In the genomic region with DNA sequence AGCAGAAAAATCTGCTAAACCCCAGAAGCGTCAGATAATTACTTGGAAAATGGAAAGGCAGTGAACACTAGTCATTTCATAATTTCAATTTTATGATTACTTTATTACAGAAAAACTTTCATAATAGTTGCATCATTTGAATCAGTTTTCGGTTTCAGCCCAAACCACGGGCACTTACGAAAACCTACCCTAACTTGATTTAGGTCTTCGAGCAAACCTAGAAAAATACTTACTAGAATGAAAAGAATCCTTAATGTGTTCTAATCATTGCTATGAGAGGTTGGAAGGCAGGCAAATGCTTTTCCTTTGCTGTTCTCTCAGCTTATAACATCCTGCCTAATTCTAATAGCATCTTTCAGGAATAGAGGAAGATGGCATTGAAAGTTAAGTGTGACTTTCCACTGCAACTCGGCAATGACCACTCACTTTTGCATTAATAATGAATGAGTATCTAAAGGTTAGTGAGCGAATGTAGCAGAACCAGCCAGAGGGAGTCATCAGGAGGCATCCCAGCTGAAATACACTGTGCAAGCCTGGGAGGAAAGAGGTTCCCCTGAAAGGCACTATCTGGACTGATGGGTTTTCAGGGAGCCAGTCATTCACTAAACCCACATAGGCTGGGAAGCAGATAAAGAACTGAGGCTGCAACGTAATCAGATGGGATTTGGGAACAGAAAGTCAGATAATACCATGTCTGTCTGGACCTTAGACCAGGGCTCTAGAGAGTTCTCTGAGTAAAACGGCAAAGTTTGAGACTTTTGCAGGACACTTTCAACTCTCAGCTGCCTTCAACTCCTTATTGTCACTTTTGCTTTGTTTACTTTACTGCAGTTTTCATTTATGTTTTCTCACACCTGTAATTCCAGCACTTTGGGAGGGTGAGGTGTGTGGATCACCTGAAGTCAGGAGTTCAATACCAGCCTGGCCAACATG, we compare ENCODE assay signal across 16 cellular contexts.
DNase-seq lines count a peak whose midpoint lies in the region; ATAC-seq, FAIRE-seq and TF ChIP-seq lines count a peak whose summit lies in the region.
"Had no signal": no experiment of that assay in that cellular context is flagged by ENCODE, and none has a peak within 500 bp of the region (broad histone marks: within the 10 kb centered on the region; RNA-seq: fewer than 3 reads in every experiment).

No MANE protein-coding gene starts in this region.

- WGBS in GM23248 (ENCODE audit: low coverage in 1 of 2, low lambda C conversion rate in 2 of 2, missing lambda C conversion rate in 2 of 2), 2 experiments: 79 to 87% methylated on average over 9 of the region's 9 CpGs

- ATAC-seq in activated T-cell treated with anti-CD3 and anti-CD28 coated beads, Interleukin-2, amount 50 U/mL, for 4 hours: peak; percentile 63 to 64
- ATAC-seq in stimulated activated naive CD8-positive, alpha-beta T cell treated with anti-CD3 and anti-CD28 coated beads, Interleukin-15, Interleukin-2, amounts not matched to agents 100 U/mL and 50 U/mL, for 24 hours: peak; percentile 36
- ATAC-seq: lower lobe of right lung, PC-3 had no signal

- H3K9me3 ChIP-seq in Karpas-422 (ENCODE audit: low read length) (no peaks in the 10 kb centered on the region), GM23248 (ENCODE audit: low read depth) (no peaks in the 10 kb centered on the region)
- H3K9me3 ChIP-seq: MG63 had no signal

- H3K9me2 ChIP-seq in Karpas-422 (replicated peaks; ENCODE audit: insufficient read depth, low read length): no peaks in the 10 kb centered on the region
- no peaks in the 10 kb centered on the region for H3K9me2 ChIP-seq in GM23248 (ENCODE audit: insufficient read depth)

- TF ChIP-seq CTCF in D721Med (IDR thresholded peaks at IDR 0.05; ENCODE audit: insufficient read depth, missing control alignments): no peak

- DNase-seq in activated T-cell treated with anti-CD3 and anti-CD28 coated beads, Interleukin-2, amount 50 U/mL, for 4 hours: no peak
- no peak for DNase-seq in activated T-cell treated with anti-CD3 and anti-CD28 coated beads, Interleukin-2, amount 50 U/mL, for 48 hours
- DNase-seq in Karpas-422 (no peak), D721Med (ENCODE audit: insufficient read length, low spot score) (no peak), GM23248 (no peak), T-helper 9 cell (no peak)
- no peak for DNase-seq in stimulated activated naive CD8-positive, alpha-beta T cell treated with anti-CD3 and anti-CD28 coated beads, Interleukin-15, Interleukin-2, amounts not matched to agents 100 U/mL and 50 U/mL, for 24 hours
- DNase-seq: anterior cingulate cortex, DND-41, H7, lower lobe of right lung, MG63, PC-3 had no signal

- H3K27me3 ChIP-seq in Karpas-422 (ENCODE audit: low read length): no peaks in the 10 kb centered on the region
- no peaks in the 10 kb centered on the region for H3K27me3 ChIP-seq in GM23248 (replicated peaks; ENCODE audit: insufficient read depth)
- H3K27me3 ChIP-seq: MG63 had no signal

- peak overlapping the region; percentile 76 for H3K27ac Mint-ChIP-seq in activated naive CD4-positive, alpha-beta T cell treated with anti-CD3 and anti-CD28 coated beads, Interleukin-2, amount 50 U/mL, for 24 hours
- H3K27ac Mint-ChIP-seq: type B pancreatic cell had no signal

- H4K20me1 ChIP-seq in Karpas-422 (ENCODE audit: insufficient read depth, low read depth, low read length): no peaks in the 10 kb centered on the region
- H4K20me1 ChIP-seq in GM23248 (ENCODE audit: insufficient read depth): no peaks in the 10 kb centered on the region

- H3K4me2 ChIP-seq in Karpas-422 (ENCODE audit: low read depth, low read length, poor library complexity, severe bottlenecking): peak overlapping the region; percentile 7
- H3K4me2 ChIP-seq in GM23248 (ENCODE audit: unreplicated experiment): no peak overlapping the region

- H3K36me3 ChIP-seq in Karpas-422 (ENCODE audit: insufficient read depth, low read length): no peaks in the 10 kb centered on the region
- no peaks in the 10 kb centered on the region for H3K36me3 ChIP-seq in GM23248 (ENCODE audit: low read depth)
- H3K36me3 ChIP-seq: lower lobe of right lung, MG63 had no signal

- H3K27ac ChIP-seq in Karpas-422 (ENCODE audit: low read length) (no peak overlapping the region), GM23248 (no peak overlapping the region)
- H3K27ac ChIP-seq: lower lobe of right lung had no signal

- no peaks in the 10 kb centered on the region for H3K4me1 ChIP-seq in Karpas-422 (ENCODE audit: low read length)
- no peaks in the 10 kb centered on the region; the same call in 1 of the 2 replicates for H3K4me1 ChIP-seq in GM23248 (ENCODE audit: insufficient read depth)

- peaks cover 66% of the 10 kb centered on the region for H3K4me1 Mint-ChIP-seq in activated T-cell treated with anti-CD3 and anti-CD28 coated beads, Interleukin-2, amount 50 U/mL, for 4 hours (ENCODE audit: low read depth)
- H3K4me1 Mint-ChIP-seq in activated naive CD4-positive, alpha-beta T cell treated with anti-CD3 and anti-CD28 coated beads, Interleukin-2, amount 50 U/mL, for 24 hours: peaks cover 55% of the 10 kb centered on the region

- H3K4me3 ChIP-seq in Karpas-422 (ENCODE audit: low read length): no peak overlapping the region
- no peak overlapping the region for H3K4me3 ChIP-seq in GM23248
- H3K4me3 ChIP-seq: lower lobe of right lung, MG63 had no signal

- H2AFZ ChIP-seq in Karpas-422 (ENCODE audit: low read length) (no peak overlapping the region), GM23248 (no peak overlapping the region)

- H3F3A ChIP-seq in GM23248 (ENCODE audit: insufficient read depth): no peaks in the 10 kb centered on the region

- H3K79me2 ChIP-seq in Karpas-422 (ENCODE audit: low read length): no peaks in the 10 kb centered on the region
- no peaks in the 10 kb centered on the region for H3K79me2 ChIP-seq in GM23248 (ENCODE audit: insufficient read depth)

- no peak overlapping the region for H3K4me3 Mint-ChIP-seq in activated T-cell treated with anti-CD3 and anti-CD28 coated beads, Interleukin-2, amount 50 U/mL, for 4 hours
- H3K4me3 Mint-ChIP-seq in activated naive CD4-positive, alpha-beta T cell treated with anti-CD3 and anti-CD28 coated beads, Interleukin-2, amount 50 U/mL, for 24 hours: peak overlapping the region; percentile 58
- H3K4me3 Mint-ChIP-seq: type B pancreatic cell had no signal

- in situ Hi-C loops in GM23248 (cut with MboI): no loop called here

- H3K9ac ChIP-seq in Karpas-422 (ENCODE audit: low read length) (no peak overlapping the region), GM23248 (no peak overlapping the region)

- no peak for FAIRE-seq in D721Med (lab: Jason Lieb, UNC)
- FAIRE-seq: GM12891 had no signal

- H3K36me3 Mint-ChIP-seq in activated T-cell treated with anti-CD3 and anti-CD28 coated beads, Interleukin-2, amount 50 U/mL, for 4 hours (ENCODE audit: insufficient read depth): peaks cover 4% of the 10 kb centered on the region
- peaks cover 3% of the 10 kb centered on the region for H3K36me3 Mint-ChIP-seq in activated naive CD4-positive, alpha-beta T cell treated with anti-CD3 and anti-CD28 coated beads, Interleukin-2, amount 50 U/mL, for 24 hours
- H3K36me3 Mint-ChIP-seq: type B pancreatic cell had no signal

- H3K27me3 Mint-ChIP-seq in activated T-cell treated with anti-CD3 and anti-CD28 coated beads, Interleukin-2, amount 50 U/mL, for 4 hours (ENCODE audit: low read depth): no peaks in the 10 kb centered on the region
- H3K27me3 Mint-ChIP-seq in activated naive CD4-positive, alpha-beta T cell treated with anti-CD3 and anti-CD28 coated beads, Interleukin-2, amount 50 U/mL, for 24 hours: no peaks in the 10 kb centered on the region

- H3K9me3 Mint-ChIP-seq in activated T-cell treated with anti-CD3 and anti-CD28 coated beads, Interleukin-2, amount 50 U/mL, for 4 hours: peaks cover 21% of the 10 kb centered on the region
- H3K9me3 Mint-ChIP-seq in activated naive CD4-positive, alpha-beta T cell treated with anti-CD3 and anti-CD28 coated beads, Interleukin-2, amount 50 U/mL, for 24 hours: peaks cover 16% of the 10 kb centered on the region
